Comparison of ENCODE assay signal across 20 cellular contexts in genomic region chr4:60605651-60606354, GRCh38.
DNase-seq lines count a peak whose midpoint lies in the region; FAIRE-seq and TF ChIP-seq lines count a peak whose summit lies in the region.
"Had no signal": no experiment of that assay in that cellular context is flagged by ENCODE, and none has a peak within 500 bp of the region (broad histone marks: within the 10 kb centered on the region; RNA-seq: fewer than 3 reads in every experiment).

No MANE protein-coding gene starts in this region.

- CTCF ChIA-PET in activated naive CD4-positive, alpha-beta T cell treated with anti-CD3 and anti-CD28 coated beads for 36 hours (lab: Charles Lee), result no interaction called here

- no peaks in the 10 kb centered on the region for H4K20me1 ChIP-seq in osteoblast (ENCODE audit: insufficient read depth, low read length)
- H4K20me1 ChIP-seq: BLaER1 treated with 17β-estradiol and CSF1 and Interleukin-3, amounts not matched to agents 10 nM and 100 nM had no signal

- no peaks in the 10 kb centered on the region for H3K36me3 Mint-ChIP-seq in activated T-cell treated with anti-CD3 and anti-CD28 coated beads, Interleukin-2, amount 50 U/mL, for 24 hours (ENCODE audit: low read depth)
- H3K36me3 Mint-ChIP-seq in activated naive CD4-positive, alpha-beta T cell treated with anti-CD3 and anti-CD28 coated beads for 36 hours (ENCODE audit: low read depth), result no peaks in the 10 kb centered on the region
- H3K36me3 Mint-ChIP-seq: natural killer cell had no signal

- H3K36me3 ChIP-seq in osteoblast (ENCODE audit: insufficient read depth, low read length), result no peaks in the 10 kb centered on the region
- H3K36me3 ChIP-seq: BLaER1 treated with 17β-estradiol and CSF1 and Interleukin-3, amounts not matched to agents 10 nM and 100 nM; gastroesophageal sphincter; stomach; upper lobe of left lung had no signal

- no peak overlapping the region for H2AFZ ChIP-seq in osteoblast (ENCODE audit: low read length)

- peak; percentile 45 for FAIRE-seq in TTC549 (lab: Jason Lieb, UNC)
- no peak for FAIRE-seq in GM12891 (lab: Jason Lieb, UNC)
- FAIRE-seq: K562 had no signal

- H3K27ac ChIP-seq in osteoblast (ENCODE audit: low read depth, low read length), result peak overlapping the region; percentile 7
- H3K27ac ChIP-seq: BLaER1 treated with 17β-estradiol and CSF1 and Interleukin-3, amounts not matched to agents 10 nM and 100 nM; gastroesophageal sphincter; RWPE1; stomach; upper lobe of left lung had no signal

- DNase-seq in ELR (ENCODE audit: low read depth), result peak; percentile 18
- DNase-seq in epithelial cell of esophagus (ENCODE audit: low read depth), result peak; percentile 21
- DNase-seq in osteoblast (ENCODE audit: insufficient read length, low spot score, missing footprints), result no peak
- DNase-seq in GM12891 (ENCODE audit: insufficient read length, low spot score), result no peak
- DNase-seq in activated T-cell treated with anti-CD3 and anti-CD28 coated beads, Interleukin-2, amount 50 U/mL, for 24 hours, result no peak
- no peak for DNase-seq in activated naive CD4-positive, alpha-beta T cell treated with anti-CD3 and anti-CD28 coated beads for 36 hours
- DNase-seq in pons (ENCODE audit: low spot score), result no peak
- DNase-seq: activated CD4-positive, CD25-positive, alpha-beta regulatory T cell treated with anti-CD3 and anti-CD28 coated beads, Interleukin-2, amount 50 U/mL, for 72 hours; natural killer cell; NCI-H2029; stomach; T1000; upper lobe of left lung had no signal

- H3K27ac Mint-ChIP-seq in activated T-cell treated with anti-CD3 and anti-CD28 coated beads, Interleukin-2, amount 50 U/mL, for 24 hours, result no peak overlapping the region
- H3K27ac Mint-ChIP-seq in activated naive CD4-positive, alpha-beta T cell treated with anti-CD3 and anti-CD28 coated beads for 36 hours, result no peak overlapping the region
- H3K27ac Mint-ChIP-seq: activated T-helper 1 cell treated with anti-CD3 and anti-CD28 coated beads, Interleukin-12 subunit alpha, Interleukin-12 subunit beta, Interleukin-2, Interleukin-4 antibody, amounts not matched to agents 30 ng/mL and 10 ng/mL and 1 ng/mL, durations not matched to agents 14 hours and 24 hours and 36 hours; natural killer cell; progenitor cell of endocrine pancreas had no signal

- no peak overlapping the region for H3K4me2 ChIP-seq in osteoblast (ENCODE audit: insufficient read depth, low read length)
- H3K4me2 ChIP-seq: BLaER1 treated with 17β-estradiol and CSF1 and Interleukin-3, amounts not matched to agents 10 nM and 100 nM had no signal

- no peak for TF ChIP-seq POLR2A in GM12891 (IDR thresholded peaks at IDR 0.05; ENCODE audit: low read depth, low read length)

- intact Hi-C loops in activated naive CD4-positive, alpha-beta T cell treated with anti-CD3 and anti-CD28 coated beads for 36 hours (cut with micrococcal nuclease), result no loop called here

- no peaks in the 10 kb centered on the region for H3K4me1 Mint-ChIP-seq in activated T-cell treated with anti-CD3 and anti-CD28 coated beads, Interleukin-2, amount 50 U/mL, for 24 hours (ENCODE audit: low read depth)
- H3K4me1 Mint-ChIP-seq in activated naive CD4-positive, alpha-beta T cell treated with anti-CD3 and anti-CD28 coated beads for 36 hours (ENCODE audit: low read depth), result no peaks in the 10 kb centered on the region
- H3K4me1 Mint-ChIP-seq: natural killer cell had no signal

- H3K4me3 Mint-ChIP-seq in activated T-cell treated with anti-CD3 and anti-CD28 coated beads, Interleukin-2, amount 50 U/mL, for 24 hours, result no peak overlapping the region
- no peak overlapping the region for H3K4me3 Mint-ChIP-seq in activated naive CD4-positive, alpha-beta T cell treated with anti-CD3 and anti-CD28 coated beads for 36 hours
- H3K4me3 Mint-ChIP-seq: activated T-helper 1 cell treated with anti-CD3 and anti-CD28 coated beads, Interleukin-12 subunit alpha, Interleukin-12 subunit beta, Interleukin-2, Interleukin-4 antibody, amounts not matched to agents 30 ng/mL and 10 ng/mL and 1 ng/mL, durations not matched to agents 14 hours and 24 hours and 36 hours; natural killer cell had no signal

- H3K4me1 ChIP-seq in osteoblast (ENCODE audit: insufficient read depth, low read length), result no peaks in the 10 kb centered on the region
- H3K4me1 ChIP-seq: BLaER1 treated with 17β-estradiol and CSF1 and Interleukin-3, amounts not matched to agents 10 nM and 100 nM; gastroesophageal sphincter; stomach; upper lobe of left lung had no signal

- no peaks in the 10 kb centered on the region for H3K9me3 ChIP-seq in osteoblast (ENCODE audit: low read depth, low read length)
- H3K9me3 ChIP-seq: gastroesophageal sphincter, stomach, upper lobe of left lung had no signal

- H3K27me3 ChIP-seq in osteoblast (ENCODE audit: insufficient read depth, low read length), result no peaks in the 10 kb centered on the region
- H3K27me3 ChIP-seq: BLaER1 treated with 17β-estradiol and CSF1 and Interleukin-3, amounts not matched to agents 10 nM and 100 nM; gastroesophageal sphincter; stomach; upper lobe of left lung had no signal

- H3K27me3 Mint-ChIP-seq in activated T-cell treated with anti-CD3 and anti-CD28 coated beads, Interleukin-2, amount 50 U/mL, for 24 hours, result no peaks in the 10 kb centered on the region
- H3K27me3 Mint-ChIP-seq in activated naive CD4-positive, alpha-beta T cell treated with anti-CD3 and anti-CD28 coated beads for 36 hours (ENCODE audit: low read depth), result no peaks in the 10 kb centered on the region
- H3K27me3 Mint-ChIP-seq: progenitor cell of endocrine pancreas had no signal

- peaks cover 24% of the 10 kb centered on the region for H3K9me3 Mint-ChIP-seq in activated T-cell treated with anti-CD3 and anti-CD28 coated beads, Interleukin-2, amount 50 U/mL, for 24 hours
- H3K9me3 Mint-ChIP-seq in activated naive CD4-positive, alpha-beta T cell treated with anti-CD3 and anti-CD28 coated beads for 36 hours, result peaks cover 6% of the 10 kb centered on the region

- H3K79me2 ChIP-seq in osteoblast (ENCODE audit: insufficient read depth, low read length), result no peaks in the 10 kb centered on the region

- TF ChIP-seq CTCF in epithelial cell of esophagus (IDR thresholded peaks at IDR 0.05; ENCODE audit: insufficient read depth, low read depth, low read length, missing control alignments) (no peak), osteoblast (IDR thresholded peaks at IDR 0.05; ENCODE audit: extremely low read depth, low read depth, low read length) (no peak)

- H3K4me3 ChIP-seq in epithelial cell of esophagus (ENCODE audit: low read length), result no peak overlapping the region
- H3K4me3 ChIP-seq in osteoblast (ENCODE audit: insufficient read depth, low read length), result no peak overlapping the region
- H3K4me3 ChIP-seq: BLaER1 treated with 17β-estradiol and CSF1 and Interleukin-3, amounts not matched to agents 10 nM and 100 nM; gastroesophageal sphincter; K562; stomach; upper lobe of left lung had no signal

TF ChIP-seq in GM12891, 5 proteins besides CTCF, POLR2A, EP300 and RAD21:
- TF ChIP-seq SPI1 (IDR thresholded peaks at IDR 0.05; ENCODE audit: low read depth, low read length) (no peak), POLR2AphosphoS5 (IDR thresholded peaks at IDR 0.05; ENCODE audit: low read depth, low read length) (no peak), TAF1 (IDR thresholded peaks at IDR 0.05; ENCODE audit: low read depth, low read length) (no peak), POU2F2 (IDR thresholded peaks at IDR 0.05; ENCODE audit: low read depth, low read length) (no peak), PAX5 (IDR thresholded peaks at IDR 0.05; ENCODE audit: insufficient read depth, low read length, severe bottlenecking) (no peak)

Comparison
In these comparisons a context has a peak if more than half of its experiments do, and no peak if none do; other contexts are left out.
1. DNase-seq: peak in ELR (single experiment) and epithelial cell of esophagus (single experiment); none in osteoblast (single experiment), GM12891 (single experiment), activated T-cell treated with anti-CD3 and anti-CD28 coated beads, Interleukin-2, amount 50 U/mL, for 24 hours (single experiment), activated naive CD4-positive, alpha-beta T cell treated with anti-CD3 and anti-CD28 coated beads for 36 hours (single experiment) and pons (single experiment).